In the genomic region with DNA sequence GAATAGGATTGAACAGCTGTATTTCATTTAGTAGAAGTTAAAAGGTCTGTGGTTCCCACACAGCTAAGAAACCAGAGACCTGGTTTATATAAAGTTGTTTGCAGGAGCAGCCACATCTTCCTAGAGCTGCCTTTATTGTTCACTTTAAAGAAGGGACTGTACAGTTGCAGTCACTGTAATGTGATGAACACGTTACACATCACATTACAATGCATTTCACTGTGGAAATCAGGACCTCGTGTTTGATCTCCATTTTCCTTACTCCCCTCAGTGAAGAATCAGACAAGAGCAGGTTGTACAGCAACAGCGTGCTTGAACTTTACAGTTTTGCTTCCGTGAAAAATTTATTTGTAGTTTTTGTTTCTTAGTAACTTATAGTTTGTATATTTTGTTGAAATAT, we compare ENCODE assay signal across 16 cellular contexts. TPM values are rescaled to one million over a fixed set of nuclear protein-coding genes. Genes with fewer than 3 reads are reported as not detected.
"Had no signal": no experiment of that assay in that cellular context is flagged by ENCODE, and none has a peak within 500 bp of the region (broad histone marks: within the 10 kb centered on the region; RNA-seq: fewer than 3 reads in every experiment).

No MANE protein-coding gene starts in this region.

- H3K4me3 ChIP-seq: ascending aorta, gastroesophageal sphincter, heart left ventricle, left ventricle myocardium inferior, tibial nerve had no signal

- H3K36me3 ChIP-seq: ascending aorta, gastroesophageal sphincter, heart left ventricle, left ventricle myocardium inferior, tibial nerve, vagina had no signal

- H3K27ac ChIP-seq: ascending aorta, gastroesophageal sphincter, heart left ventricle, left ventricle myocardium inferior, tibial nerve, vagina had no signal

- H3K9me3 ChIP-seq: ascending aorta, gastroesophageal sphincter, heart left ventricle, left ventricle myocardium inferior, tibial nerve, vagina had no signal

- ATAC-seq: effector memory CD8-positive, alpha-beta T cell; gastroesophageal sphincter; heart left ventricle; right cardiac atrium had no signal

- FAIRE-seq: TTC549 had no signal

- H3K27me3 ChIP-seq: ascending aorta, gastroesophageal sphincter, heart left ventricle, tibial nerve, vagina had no signal

- DNase-seq: activated CD4-positive, alpha-beta T cell treated with anti-CD3 and anti-CD28 coated beads, Interleukin-2, amount 50 U/mL, for 4 hours; activated gamma-delta T cell; effector memory CD8-positive, alpha-beta T cell; heart left ventricle; left ventricle myocardium inferior; nephron progenitor cell; occipital lobe; right cardiac atrium had no signal

RNA-seq across cellular contexts. Expression of a gene that starts 1.3 kb away (rescaled TPM):
- total RNA-seq: ascending aorta, dermis microvascular lymphatic vessel endothelial cell, progenitor cell of endocrine pancreas, skeletal muscle tissue, tibial nerve had no signal
